Comparison of ENCODE assay signal across 29 cellular contexts in the genomic region with DNA sequence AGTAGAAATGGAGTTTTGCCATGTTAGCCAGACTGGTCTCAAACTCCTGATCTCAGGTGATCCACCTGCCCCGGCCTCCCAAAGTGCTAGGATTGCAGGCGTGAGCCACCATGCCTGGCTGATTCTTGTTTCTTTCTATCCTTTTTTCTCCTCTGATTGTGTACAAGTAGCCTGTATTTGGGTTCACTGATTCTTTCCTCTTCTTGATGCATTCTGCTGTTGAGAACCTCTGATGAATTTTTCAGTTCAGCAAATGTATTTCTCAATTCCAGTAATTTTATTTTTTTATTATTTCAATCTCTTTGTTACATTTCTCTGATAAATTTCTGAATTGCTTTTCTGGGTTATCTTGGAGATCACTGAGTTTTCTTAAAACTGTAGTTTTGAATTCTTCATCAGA. TPM values are rescaled to one million over a fixed set of nuclear protein-coding genes. Genes with fewer than 3 reads are reported as not detected.
"Had no signal": no experiment of that assay in that cellular context is flagged by ENCODE, and none has a peak within 500 bp of the region (broad histone marks: within the 10 kb centered on the region; RNA-seq: fewer than 3 reads in every experiment).

No MANE protein-coding gene starts in this region.

- H3K9me3 ChIP-seq: testis, thyroid gland, upper lobe of right lung, uterus had no signal

- H3K27me3 Mint-ChIP-seq: stimulated activated memory B cell treated with anti-CD40 and anti-IgM and Interleukin-4, amounts not matched to agents 10 μg/mL and 1 μg/mL and 100 μg/mL, for 72 hours; stimulated activated naive B cell treated with anti-CD40 and anti-IgM and Interleukin-4, amounts not matched to agents 10 μg/mL and 1 μg/mL and 100 μg/mL, for 72 hours; stimulated activated naive CD8-positive, alpha-beta T cell treated with anti-CD3 and anti-CD28 coated beads, Interleukin-15, amount 100 ng/mL, for 72 hours; stimulated activated naive CD8-positive, alpha-beta T cell treated with anti-CD3 and anti-CD28 coated beads, Interleukin-15, Interleukin-2, amounts not matched to agents 100 ng/mL and 50 ng/mL, for 24 hours; type B pancreatic cell had no signal

- FAIRE-seq: urothelium cell line had no signal

- H3K36me3 Mint-ChIP-seq: stimulated activated effector memory CD8-positive, alpha-beta T cell treated with anti-CD3 and anti-CD28 coated beads, Interleukin-12 subunit alpha, Interleukin-12 subunit beta, amount 100 ng/mL, for 72 hours; type B pancreatic cell had no signal

- H3K36me3 ChIP-seq: stomach, suprapubic skin, thoracic aorta, thyroid gland, tibial artery, tibial nerve, transverse colon, upper lobe of left lung, upper lobe of right lung, uterus, vagina had no signal

- ATAC-seq: stimulated activated effector memory CD8-positive, alpha-beta T cell treated with anti-CD3 and anti-CD28 coated beads, Interleukin-12 subunit alpha, Interleukin-12 subunit beta, amount 100 ng/mL, for 72 hours; stimulated activated memory B cell treated with anti-CD40 and anti-IgM and Interleukin-4, amounts not matched to agents 10 μg/mL and 1 μg/mL and 100 μg/mL, for 72 hours; stimulated activated naive B cell treated with anti-CD40 and anti-IgM and Interleukin-4, amounts not matched to agents 10 μg/mL and 1 μg/mL and 100 μg/mL, for 72 hours; stimulated activated naive CD8-positive, alpha-beta T cell treated with anti-CD3 and anti-CD28 coated beads, Interleukin-15, amount 100 ng/mL, for 72 hours; stimulated activated naive CD8-positive, alpha-beta T cell treated with anti-CD3 and anti-CD28 coated beads, Interleukin-15, Interleukin-2, amounts not matched to agents 100 U/mL and 50 U/mL, for 24 hours; upper lobe of right lung had no signal

- H3K27ac Mint-ChIP-seq: stimulated activated effector memory CD8-positive, alpha-beta T cell treated with anti-CD3 and anti-CD28 coated beads, Interleukin-12 subunit alpha, Interleukin-12 subunit beta, amount 100 ng/mL, for 72 hours; stimulated activated memory B cell treated with anti-CD40 and anti-IgM and Interleukin-4, amounts not matched to agents 10 μg/mL and 1 μg/mL and 100 μg/mL, for 72 hours; stimulated activated naive B cell treated with anti-CD40 and anti-IgM and Interleukin-4, amounts not matched to agents 10 μg/mL and 1 μg/mL and 100 μg/mL, for 72 hours; stimulated activated naive CD8-positive, alpha-beta T cell treated with anti-CD3 and anti-CD28 coated beads, Interleukin-15, amount 100 ng/mL, for 72 hours; stimulated activated naive CD8-positive, alpha-beta T cell treated with anti-CD3 and anti-CD28 coated beads, Interleukin-15, Interleukin-2, amounts not matched to agents 100 ng/mL and 50 ng/mL, for 24 hours; type B pancreatic cell had no signal

- H3K4me1 ChIP-seq: stomach, suprapubic skin, testis, thyroid gland, tibial artery, tibial nerve, transverse colon, upper lobe of left lung, upper lobe of right lung, uterus, vagina had no signal

- H3K4me1 Mint-ChIP-seq: stimulated activated effector memory CD8-positive, alpha-beta T cell treated with anti-CD3 and anti-CD28 coated beads, Interleukin-12 subunit alpha, Interleukin-12 subunit beta, amount 100 ng/mL, for 72 hours; stimulated activated memory B cell treated with anti-CD40 and anti-IgM and Interleukin-4, amounts not matched to agents 10 μg/mL and 1 μg/mL and 100 μg/mL, for 72 hours; stimulated activated naive B cell treated with anti-CD40 and anti-IgM and Interleukin-4, amounts not matched to agents 10 μg/mL and 1 μg/mL and 100 μg/mL, for 72 hours; stimulated activated naive CD8-positive, alpha-beta T cell treated with anti-CD3 and anti-CD28 coated beads, Interleukin-15, amount 100 ng/mL, for 72 hours had no signal

- H3K27ac ChIP-seq: stomach, suprapubic skin, testis, thoracic aorta, thyroid gland, tibial artery, tibial nerve, transverse colon, upper lobe of left lung, upper lobe of right lung, uterus, vagina had no signal

- DNase-seq: stimulated activated CD4-positive, alpha-beta T cell treated with anti-CD3 and anti-CD28 coated beads, Interleukin-2, amount 100 ng/mL, for 48 hours; stimulated activated CD4-positive, alpha-beta T cell treated with anti-CD3 and anti-CD28 coated beads, Interleukin-4, amount 100 ng/mL, for 1 hour; stimulated activated CD4-positive, alpha-beta T cell treated with anti-CD3 and anti-CD28 coated beads, Interleukin-4, amount 100 ng/mL, for 24 hours; stimulated activated CD4-positive, alpha-beta T cell treated with anti-CD3 and anti-CD28 coated beads, Interleukin-4, amount 100 ng/mL, for 4 hours; stimulated activated CD8-positive, alpha-beta memory T cell treated with anti-CD3 and anti-CD28 coated beads, Interleukin-4, amount 100 ng/mL, for 48 hours; stimulated activated naive B cell treated with anti-CD40 and anti-IgM and Interleukin-4, amounts not matched to agents 10 μg/mL and 1 μg/mL and 100 μg/mL, for 72 hours; stimulated activated naive CD4-positive, alpha-beta T cell; stimulated activated naive CD4-positive, alpha-beta T cell treated with Interleukin-2 at 50 U/mL for 16 hours; stimulated activated naive CD8-positive, alpha-beta T cell treated with anti-CD3 and anti-CD28 coated beads, Interleukin-15, amount 100 ng/mL, for 72 hours; stimulated activated naive CD8-positive, alpha-beta T cell treated with anti-CD3 and anti-CD28 coated beads, Interleukin-15, Interleukin-2, amounts not matched to agents 100 U/mL and 50 U/mL, for 24 hours; stomach; substantia nigra; testis; thyroid gland; tibial artery; transverse colon; trophoblast cell; upper lobe of left lung; upper lobe of right lung; uterus had no signal

- H3K4me3 ChIP-seq: stomach, suprapubic skin, testis, thoracic aorta, thyroid gland, tibial artery, tibial nerve, transverse colon, upper lobe of left lung, upper lobe of right lung, uterus, vagina had no signal

- H3K27me3 ChIP-seq: stomach, suprapubic skin, testis, thyroid gland, tibial artery, tibial nerve, transverse colon, upper lobe of left lung, upper lobe of right lung, uterus, vagina had no signal

- H3K4me3 Mint-ChIP-seq: stimulated activated effector memory CD8-positive, alpha-beta T cell treated with anti-CD3 and anti-CD28 coated beads, Interleukin-12 subunit alpha, Interleukin-12 subunit beta, amount 100 ng/mL, for 72 hours; stimulated activated memory B cell treated with anti-CD40 and anti-IgM and Interleukin-4, amounts not matched to agents 10 μg/mL and 1 μg/mL and 100 μg/mL, for 72 hours; stimulated activated naive B cell treated with anti-CD40 and anti-IgM and Interleukin-4, amounts not matched to agents 10 μg/mL and 1 μg/mL and 100 μg/mL, for 72 hours; stimulated activated naive CD8-positive, alpha-beta T cell treated with anti-CD3 and anti-CD28 coated beads, Interleukin-15, amount 100 ng/mL, for 72 hours; stimulated activated naive CD8-positive, alpha-beta T cell treated with anti-CD3 and anti-CD28 coated beads, Interleukin-15, Interleukin-2, amounts not matched to agents 100 ng/mL and 50 ng/mL, for 24 hours; type B pancreatic cell had no signal

RNA-seq across cellular contexts. Expression of a gene that starts 58.8 kb away (rescaled TPM):
- total RNA-seq: thoracic aorta, upper lobe of right lung, vagina had no signal
